In the genomic region with DNA sequence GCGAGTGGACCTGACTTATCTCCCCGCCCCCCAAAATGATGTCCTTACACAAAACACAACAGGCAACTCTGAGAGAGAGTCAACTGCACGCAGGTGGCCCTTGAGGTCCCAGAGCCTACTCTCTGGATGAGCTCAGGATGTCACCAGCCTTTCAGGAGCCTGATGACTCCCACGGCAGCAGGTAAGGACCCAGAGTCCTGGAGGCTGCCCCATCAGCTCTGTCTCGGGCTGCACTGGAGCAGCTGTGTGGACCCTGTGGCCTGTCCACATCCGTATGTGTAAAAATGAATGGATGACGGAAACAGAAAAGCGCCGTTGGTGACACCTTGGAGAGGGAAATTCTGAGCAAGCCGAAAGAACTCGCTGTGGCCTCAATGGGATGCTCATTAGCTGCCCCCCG, we compare ENCODE assay signal across 19 cellular contexts.
DNase-seq lines count a peak whose midpoint lies in the region; TF ChIP-seq lines count a peak whose summit lies in the region.
"Had no signal": no experiment of that assay in that cellular context is flagged by ENCODE, and none has a peak within 500 bp of the region (broad histone marks: within the 10 kb centered on the region; RNA-seq: fewer than 3 reads in every experiment).

No MANE protein-coding gene starts in this region.

- H3K4me3 ChIP-seq in SK-N-MC (peak overlapping the region; percentile 24; the same call in 1 of the 2 replicates), testis (no peak overlapping the region)
- no peak overlapping the region for H3K4me3 ChIP-seq in CD8-positive, alpha-beta memory T cell (ENCODE audit: low read length)
- H3K4me3 ChIP-seq: GM12878, skin epidermis had no signal

- H3K36me3 Mint-ChIP-seq in activated naive CD4-positive, alpha-beta T cell treated with anti-CD3 and anti-CD28 coated beads, Interleukin-2, amount 10 ng/mL, durations not matched to agents 7 days and 5 days: peaks cover 38% of the 10 kb centered on the region
- H3K36me3 Mint-ChIP-seq in glutamatergic neuron (ENCODE audit: unreplicated experiment): no peaks in the 10 kb centered on the region
- peaks cover 0 to 5% (median 4%) of the 10 kb centered on the region in 3 donors for H3K36me3 Mint-ChIP-seq in CD8-positive, alpha-beta memory T cell
- H3K36me3 Mint-ChIP-seq: mesothelial cell of epicardium had no signal

- 88 to 92% methylated on average over 11 to 12 of the region's 12 CpGs for WGBS in testis, 2 donors

- H3K27me3 Mint-ChIP-seq in activated naive CD4-positive, alpha-beta T cell treated with anti-CD3 and anti-CD28 coated beads, Interleukin-2, amount 10 ng/mL, durations not matched to agents 7 days and 5 days: no peaks in the 10 kb centered on the region
- peaks cover 13% of the 10 kb centered on the region for H3K27me3 Mint-ChIP-seq in glutamatergic neuron (ENCODE audit: unreplicated experiment)
- H3K27me3 Mint-ChIP-seq in CD8-positive, alpha-beta memory T cell: peaks cover 0 to 5% of the 10 kb centered on the region in 2 donors
- H3K27me3 Mint-ChIP-seq: CD4-positive, alpha-beta memory T cell; central memory CD8-positive, alpha-beta T cell; progenitor cell of endocrine pancreas had no signal

- peak; percentile 18 for DNase-seq in activated naive CD4-positive, alpha-beta T cell treated with anti-CD3 and anti-CD28 coated beads, Interleukin-2, amount 10 ng/mL, durations not matched to agents 7 days and 5 days
- no peak for DNase-seq in activated naive CD4-positive, alpha-beta T cell treated with Interleukin-2 at 50 U/mL for 16 hours
- DNase-seq in SK-N-MC (ENCODE audit: low read depth, low spot score): no peak
- no peak for DNase-seq in glutamatergic neuron
- DNase-seq in testis: peak; percentile 13
- no peak for DNase-seq in CD8-positive, alpha-beta memory T cell
- DNase-seq in stimulated activated naive CD4-positive, alpha-beta T cell (lab: John Stamatoyannopoulos, UW): no peak
- no peak for DNase-seq in DMS 273 (lab: John Stamatoyannopoulos, UW; ENCODE audit: unreplicated experiment)
- DNase-seq: CD4-positive, alpha-beta memory T cell; NCI-H1417 treated with DMSO at 0.1 percent for 48 hours; RPMI8226; stimulated activated CD4-positive, alpha-beta T cell treated with anti-CD3 and anti-CD28 coated beads, Interleukin-4, amount 100 ng/mL, for 24 hours; T-helper 9 cell had no signal

- peaks cover 92% of the 10 kb centered on the region for H3K4me1 Mint-ChIP-seq in activated naive CD4-positive, alpha-beta T cell treated with anti-CD3 and anti-CD28 coated beads, Interleukin-2, amount 10 ng/mL, durations not matched to agents 7 days and 5 days
- H3K4me1 Mint-ChIP-seq in glutamatergic neuron (ENCODE audit: low read depth, unreplicated experiment): peaks cover 79% of the 10 kb centered on the region
- peaks cover 81 to 90% (median 85%) of the 10 kb centered on the region in 3 donors for H3K4me1 Mint-ChIP-seq in CD8-positive, alpha-beta memory T cell

- H3K9me3 Mint-ChIP-seq in activated naive CD4-positive, alpha-beta T cell treated with anti-CD3 and anti-CD28 coated beads, Interleukin-2, amount 10 ng/mL, durations not matched to agents 7 days and 5 days: no peaks in the 10 kb centered on the region
- H3K9me3 Mint-ChIP-seq in glutamatergic neuron (ENCODE audit: unreplicated experiment): peaks cover 16% of the 10 kb centered on the region
- H3K9me3 Mint-ChIP-seq in CD8-positive, alpha-beta memory T cell: no peaks in the 10 kb centered on the region
- H3K9me3 Mint-ChIP-seq: central memory CD8-positive, alpha-beta T cell; mesothelial cell of epicardium; nephron had no signal

- no peaks in the 10 kb centered on the region for H3K36me3 ChIP-seq in SK-N-MC (ENCODE audit: insufficient read depth, low read length)
- H3K36me3 ChIP-seq in testis (ENCODE audit: low read depth, missing control alignments): no peaks in the 10 kb centered on the region
- no peaks in the 10 kb centered on the region for H3K36me3 ChIP-seq in CD8-positive, alpha-beta memory T cell (ENCODE audit: insufficient read depth, low read length)

- no peak overlapping the region for H3K27ac Mint-ChIP-seq in activated naive CD4-positive, alpha-beta T cell treated with anti-CD3 and anti-CD28 coated beads, Interleukin-2, amount 10 ng/mL, durations not matched to agents 7 days and 5 days
- H3K27ac Mint-ChIP-seq in glutamatergic neuron (ENCODE audit: unreplicated experiment): peak overlapping the region; percentile 50
- H3K27ac Mint-ChIP-seq in CD8-positive, alpha-beta memory T cell: peak overlapping the region in 4 of 8 donors; percentile 27 to 68 (median 42)
- H3K27ac Mint-ChIP-seq: mesothelial cell of epicardium, progenitor cell of endocrine pancreas had no signal

- CTCF ChIA-PET in activated naive CD4-positive, alpha-beta T cell treated with anti-CD3 and anti-CD28 coated beads, Interleukin-2, amount 10 ng/mL, durations not matched to agents 7 days and 5 days (lab: Charles Lee): interaction anchor here (2.2 kb wide), 1 partner anchor 128 kb away, joined by 7 read pairs; no protein-coding TSS in a partner anchor
- CTCF ChIA-PET in CD8-positive, alpha-beta memory T cell (lab: Charles Lee): no interaction called here

- POLR2A ChIA-PET in CD8-positive, alpha-beta memory T cell (lab: Charles Lee): no interaction called here

- no peak for TF ChIP-seq CTCF in glutamatergic neuron (IDR thresholded peaks at IDR 0.05; ENCODE audit: partially characterized antibody, unreplicated experiment)
- no peak for TF ChIP-seq CTCF in testis (IDR thresholded peaks at IDR 0.05)

- H3K4me3 Mint-ChIP-seq in activated naive CD4-positive, alpha-beta T cell treated with anti-CD3 and anti-CD28 coated beads, Interleukin-2, amount 10 ng/mL, durations not matched to agents 7 days and 5 days: no peak overlapping the region
- peak overlapping the region; percentile 6 for H3K4me3 Mint-ChIP-seq in glutamatergic neuron (ENCODE audit: unreplicated experiment)
- peak overlapping the region in 1 of 7 donors; percentile 66 for H3K4me3 Mint-ChIP-seq in CD8-positive, alpha-beta memory T cell
- H3K4me3 Mint-ChIP-seq: mesothelial cell of epicardium, nephron had no signal

- H3K27me3 ChIP-seq in testis: no peaks in the 10 kb centered on the region
- no peaks in the 10 kb centered on the region for H3K27me3 ChIP-seq in CD8-positive, alpha-beta memory T cell (ENCODE audit: insufficient read depth, low read length, poor library complexity, severe bottlenecking)

- peak overlapping the region; percentile 56 for H3K27ac ChIP-seq in SK-N-MC
- no peak overlapping the region for H3K27ac ChIP-seq in testis
- no peak overlapping the region for H3K27ac ChIP-seq in CD8-positive, alpha-beta memory T cell (ENCODE audit: low read depth, low read length)
- H3K27ac ChIP-seq: skin epidermis had no signal

- no peak for TF ChIP-seq POLR2A in testis (IDR thresholded peaks at IDR 0.05)

- peaks cover 37% of the 10 kb centered on the region for H3K4me1 ChIP-seq in testis
- peaks cover 79% of the 10 kb centered on the region for H3K4me1 ChIP-seq in CD8-positive, alpha-beta memory T cell (ENCODE audit: insufficient read depth, low read length)

- H3K9ac ChIP-seq in SK-N-MC (ENCODE audit: insufficient read length): no peak overlapping the region

- intact Hi-C loops in testis (cut with DNase I; ENCODE audit: low total_unique reads): no loop called here

- no peaks in the 10 kb centered on the region for H3K9me3 ChIP-seq in SK-N-MC (ENCODE audit: low read depth, low read length)
- no peaks in the 10 kb centered on the region for H3K9me3 ChIP-seq in testis
- H3K9me3 ChIP-seq in CD8-positive, alpha-beta memory T cell (ENCODE audit: low read length): no peaks in the 10 kb centered on the region

Comparison
In these comparisons a context has a peak if more than half of its experiments do, and no peak if none do; other contexts are left out.
1. DNase-seq: peak in activated naive CD4-positive, alpha-beta T cell treated with anti-CD3 and anti-CD28 coated beads, Interleukin-2, amount 10 ng/mL, durations not matched to agents 7 days and 5 days (single experiment) and testis (single experiment); none in activated naive CD4-positive, alpha-beta T cell treated with Interleukin-2 at 50 U/mL for 16 hours (single experiment), SK-N-MC (single experiment), glutamatergic neuron (single experiment), CD8-positive, alpha-beta memory T cell (0 of 5), stimulated activated naive CD4-positive, alpha-beta T cell (0 of 6) and DMS 273 (single experiment).